In genomic region chr10:30877111-30877510, GRCh38 we compare ENCODE assay signal across 23 cellular contexts.
"Had no signal": no experiment of that assay in that cellular context is flagged by ENCODE, and none has a peak within 500 bp of the region (broad histone marks: within the 10 kb centered on the region; RNA-seq: fewer than 3 reads in every experiment).

No MANE protein-coding gene starts in this region.

- H3K4me1 Mint-ChIP-seq: activated naive CD4-positive, alpha-beta T cell treated with anti-CD3 and anti-CD28 coated beads, Interleukin-2, amount 50 U/mL, for 24 hours; mesothelial cell of epicardium; stimulated activated naive B cell treated with anti-CD40 and anti-IgM and Interleukin-4, amounts not matched to agents 10 μg/mL and 1 μg/mL and 100 μg/mL, for 72 hours had no signal

- H3K27me3 ChIP-seq: cardiac muscle cell, gastrocnemius medialis, sigmoid colon, spleen, thyroid gland had no signal

- H3K4me3 Mint-ChIP-seq: activated naive CD4-positive, alpha-beta T cell treated with anti-CD3 and anti-CD28 coated beads, Interleukin-2, amount 50 U/mL, for 24 hours; mesothelial cell of epicardium; nephron; stimulated activated naive B cell treated with anti-CD40 and anti-IgM and Interleukin-4, amounts not matched to agents 10 μg/mL and 1 μg/mL and 100 μg/mL, for 72 hours had no signal

- H3K36me3 ChIP-seq: cardiac muscle cell, thyroid gland had no signal

- H3K4me1 ChIP-seq: spleen had no signal

- H3K4me3 ChIP-seq: cardiac muscle cell, gastrocnemius medialis, lung, sigmoid colon, spleen, thyroid gland had no signal

- FAIRE-seq: kidney had no signal

- ATAC-seq: gastrocnemius medialis; left lobe of liver; stimulated activated naive B cell treated with anti-CD40 and anti-IgM and Interleukin-4, amounts not matched to agents 10 μg/mL and 1 μg/mL and 100 μg/mL, for 72 hours had no signal

- DNase-seq: activated CD4-positive, alpha-beta T cell treated with anti-CD3 and anti-CD28 coated beads, Interleukin-2, amount 50 U/mL, for 1 hour; activated CD8-positive, alpha-beta memory T cell treated with anti-CD3 and anti-CD28 coated beads for 24 hours; activated CD8-positive, alpha-beta memory T cell treated with anti-CD3 and anti-CD28 coated beads, Interleukin-2, amount 50 U/mL, for 48 hours; activated effector memory CD4-positive, alpha-beta T cell treated with anti-CD3 and anti-CD28 coated beads, Interleukin-2, amount 50 U/mL, for 16 hours; activated T-cell treated with anti-CD3 and anti-CD28 coated beads, Interleukin-2, amount 50 U/mL, for 48 hours; dermis blood vessel endothelial cell; effector memory CD4-positive, alpha-beta T cell; gastrocnemius medialis; head of caudate nucleus; kidney; posterior cingulate gyrus; sigmoid colon; spleen; stimulated activated CD4-positive, alpha-beta T cell treated with anti-CD3 and anti-CD28 coated beads, Interleukin-4, amount 100 ng/mL, for 4 hours; stimulated activated naive B cell treated with anti-CD40 and anti-IgM and Interleukin-4, amounts not matched to agents 10 μg/mL and 1 μg/mL and 100 μg/mL, for 72 hours; T1000; thyroid gland had no signal

- H3K36me3 Mint-ChIP-seq: mesothelial cell of epicardium had no signal

- H3K27me3 Mint-ChIP-seq: activated naive CD4-positive, alpha-beta T cell treated with anti-CD3 and anti-CD28 coated beads, Interleukin-2, amount 50 U/mL, for 24 hours; stimulated activated naive B cell treated with anti-CD40 and anti-IgM and Interleukin-4, amounts not matched to agents 10 μg/mL and 1 μg/mL and 100 μg/mL, for 72 hours had no signal

- H3K9me3 ChIP-seq: gastrocnemius medialis, sigmoid colon, spleen, thyroid gland had no signal

- H3K27ac ChIP-seq: cardiac muscle cell, gastrocnemius medialis, sigmoid colon, spleen, thyroid gland had no signal

- H3K9me3 Mint-ChIP-seq: activated naive CD4-positive, alpha-beta T cell treated with anti-CD3 and anti-CD28 coated beads, Interleukin-2, amount 50 U/mL, for 24 hours had no signal

- H3K27ac Mint-ChIP-seq: activated naive CD4-positive, alpha-beta T cell treated with anti-CD3 and anti-CD28 coated beads, Interleukin-2, amount 50 U/mL, for 24 hours; mesothelial cell of epicardium; nephron; stimulated activated naive B cell treated with anti-CD40 and anti-IgM and Interleukin-4, amounts not matched to agents 10 μg/mL and 1 μg/mL and 100 μg/mL, for 72 hours had no signal
